In genomic region chr19:7652061-7652641, GRCh38 we compare ENCODE assay signal across 8 cellular contexts. TPM values are rescaled to one million over a fixed set of nuclear protein-coding genes. Genes with fewer than 3 reads are reported as not detected.
DNase-seq lines count a peak whose midpoint lies in the region; ATAC-seq and TF ChIP-seq lines count a peak whose summit lies in the region.

No MANE protein-coding gene starts in this region.

- peak; percentile 78 to 96 (median 95) for TF ChIP-seq CTCF in HCT116 (IDR thresholded peaks at IDR 0.05 in 2 of 3, conservative IDR thresholded peaks at IDR 0.05 in 1 of 3; ENCODE audit: borderline replicate concordance in 1 of 3, insufficient read depth in 1 of 3, low read depth in 2 of 3, low read length in 2 of 3)

- CTCF ChIA-PET in HCT116 (lab: Charles Lee): interaction anchor here (0.7 to 1.6 kb wide), 6 partner anchors 9 to 147 kb away, joined by 3 to 8 read pairs (median 4); partner anchors contain the start of genes RETN and TRAPPC5
- CTCF ChIA-PET in activated CD4-positive, alpha-beta T cell treated with anti-CD3 and anti-CD28 coated beads for 36 hours (lab: Charles Lee): interaction anchor here (0.6 to 3.3 kb wide), 10 partner anchors 8 to 199 kb away, joined by 3 to 24 read pairs (median 6); partner anchors contain the start of genes PET100, STXBP2, TRAPPC5 and XAB2

- H3K4me3 ChIP-seq in HCT116 (replicated peaks in 1 of 2; ENCODE audit: low read depth in 1 of 2, low read length in 2 of 2): peak overlapping the region; percentile 15 to 49

- H3K9me3 Mint-ChIP-seq in activated CD4-positive, alpha-beta T cell treated with anti-CD3 and anti-CD28 coated beads for 36 hours (ENCODE audit: low read depth): no peaks in the 10 kb centered on the region

- RAD21 ChIA-PET in HCT116 (lab: Charles Lee; ENCODE audit: low non-redundant PET in 1 of 2, low total read pairs in 2 of 2, uncharacterized antibody in 2 of 2, unreplicated experiment in 2 of 2): no interaction called here

- H3K27me3 ChIP-seq in HCT116 (ENCODE audit: insufficient read depth, low read length) (no peaks in the 10 kb centered on the region), layer of hippocampus (ENCODE audit: control insufficient read depth, insufficient read depth, low read length) (no peaks in the 10 kb centered on the region)

- H3K27ac Mint-ChIP-seq in activated CD4-positive, alpha-beta T cell treated with anti-CD3 and anti-CD28 coated beads for 36 hours: peak overlapping the region; percentile 61

- ATAC-seq in HCT116: peak; percentile 83
- peak; percentile 85 for ATAC-seq in activated CD4-positive, alpha-beta T cell treated with anti-CD3 and anti-CD28 coated beads for 36 hours
- no peak for ATAC-seq in HG02759 (IDR thresholded peaks at IDR 0.05; ENCODE audit: unreplicated experiment)

- peak overlapping the region; percentile 74 for H3K4me2 ChIP-seq in HCT116 (ENCODE audit: low read length)

- no peak; the same call in 1 of the 2 replicates for TF ChIP-seq RAD21 in HCT116 (IDR thresholded peaks at IDR 0.05; ENCODE audit: low read depth)

- H3K9me2 ChIP-seq in HCT116 (ENCODE audit: insufficient read depth): no peaks in the 10 kb centered on the region

- peak overlapping the region; percentile 95 for H2AFZ ChIP-seq in HCT116 (ENCODE audit: low read depth, low read length, poor library complexity, severe bottlenecking)

- no peaks in the 10 kb centered on the region for H4K20me1 ChIP-seq in HCT116 (ENCODE audit: insufficient read depth)

- POLR2A ChIA-PET in HCT116 (lab: Charles Lee): interaction anchor here (1.6 kb wide), 1 partner anchor 29 kb away, joined by 3 read pairs; the partner anchor contains the start of gene TRAPPC5
- POLR2A ChIA-PET in activated CD4-positive, alpha-beta T cell treated with anti-CD3 and anti-CD28 coated beads for 36 hours (lab: Charles Lee): interaction anchor here (0.5 to 0.6 kb wide), 3 partner anchors 48 to 704 kb away, joined by 4 to 6 read pairs (median 4); no protein-coding TSS in a partner anchor

- no TSS peak for BruUV-seq in HCT116 (replicated peaks; lab: Mats Ljungman, UMichigan)

- peak overlapping the region; percentile 37 for H3K4me3 Mint-ChIP-seq in activated CD4-positive, alpha-beta T cell treated with anti-CD3 and anti-CD28 coated beads for 36 hours

- H3K36me3 Mint-ChIP-seq in activated CD4-positive, alpha-beta T cell treated with anti-CD3 and anti-CD28 coated beads for 36 hours (ENCODE audit: low read depth): no peaks in the 10 kb centered on the region

- intact Hi-C loops in HCT116 (cut with micrococcal nuclease): loop anchor here (1.0 kb wide), 1 partner anchor 147 kb away; no protein-coding TSS in a partner anchor
- intact Hi-C loops in activated CD4-positive, alpha-beta T cell treated with anti-CD3 and anti-CD28 coated beads for 36 hours (cut with DNase I, micrococcal nuclease): loop anchor here (1.0 to 2.0 kb wide), 4 partner anchors 27 to 149 kb away; partner anchors contain the start of gene TRAPPC5 (in 1 of the 2)

- H3K27ac ChIP-seq in HCT116 (ENCODE audit: low read depth, low read length) (peak overlapping the region; percentile 32; the same call in 1 of the 2 replicates), layer of hippocampus (ENCODE audit: low read depth, low read length) (peak overlapping the region; percentile 12)

- H3K4me1 Mint-ChIP-seq in activated CD4-positive, alpha-beta T cell treated with anti-CD3 and anti-CD28 coated beads for 36 hours: peaks cover 17% of the 10 kb centered on the region

- 0 out of 4 replicates have a peak, but pooled peaks cover 0 to 3% of the 10 kb centered on the region in 2 experiments for H3K36me3 ChIP-seq in HCT116 (ENCODE audit: control insufficient read depth in 1 of 2, insufficient read depth in 2 of 2, low read length in 2 of 2)

- no peaks in the 10 kb centered on the region for H3K27me3 Mint-ChIP-seq in activated CD4-positive, alpha-beta T cell treated with anti-CD3 and anti-CD28 coated beads for 36 hours

- H3K9ac ChIP-seq in HCT116 (ENCODE audit: low read length): peak overlapping the region; percentile 23; the same call in 1 of the 2 replicates

- no peaks in the 10 kb centered on the region for H3K79me2 ChIP-seq in HCT116 (ENCODE audit: insufficient read depth, low read length)

- peaks cover 3 to 12% of the 10 kb centered on the region in 2 experiments for H3K4me1 ChIP-seq in HCT116 (ENCODE audit: control insufficient read depth in 1 of 2, insufficient read depth in 2 of 2, low read length in 2 of 2)

- H3K9me3 ChIP-seq in HCT116 (ENCODE audit: control insufficient read depth in 1 of 2, insufficient read depth in 1 of 2, low read depth in 1 of 2, low read length in 2 of 2): no peaks in the 10 kb centered on the region

- TF ChIP-seq POLR2A in HCT116 (IDR thresholded peaks at IDR 0.05; ENCODE audit: borderline replicate concordance, extremely low read depth, insufficient read depth, insufficient read length): no peak

- peak; percentile 86 for DNase-seq in AG20443 (ENCODE audit: low spot score)
- DNase-seq in HCT116 (ENCODE audit: low read depth, low spot score): peak; percentile 74
- DNase-seq in NCI-H510A (lab: John Stamatoyannopoulos, UW): peak; percentile 48
- DNase-seq in activated CD4-positive, alpha-beta T cell treated with anti-CD3 and anti-CD28 coated beads for 36 hours: peak; percentile 92
- DNase-seq in cerebellar cortex (ENCODE audit: low spot score): peak; percentile 73
- DNase-seq in stimulated activated CD4-positive, alpha-beta T cell treated with anti-CD3 and anti-CD28 coated beads, Interleukin-1b, Interleukin-23, amount 100 ng/mL, for 24 hours (ENCODE audit: low read depth in 4 of 4, low spot score in 1 of 4): peak; percentile 69 to 83 (median 78)

TF ChIP-seq in HCT116, 20 proteins besides CTCF, POLR2A, EP300 and RAD21:
- peak; percentile 56 for TF ChIP-seq MAX (IDR thresholded peaks at IDR 0.05)
- TF ChIP-seq ELF1 (IDR thresholded peaks at IDR 0.05; ENCODE audit: borderline replicate concordance, low read depth): no peak; the same call in 1 of the 2 replicates
- no peak for TF ChIP-seq JUND (IDR thresholded peaks at IDR 0.05)
- TF ChIP-seq YY1 (IDR thresholded peaks at IDR 0.05; ENCODE audit: extremely low read depth, insufficient replicate concordance, low read depth, low read length): peak; percentile 65
- TF ChIP-seq ATF3 (IDR thresholded peaks at IDR 0.05): no peak
- peak; percentile 4; the same call in 1 of the 2 replicates for TF ChIP-seq CBX3 (IDR thresholded peaks at IDR 0.05; ENCODE audit: low read depth)
- TF ChIP-seq SRF (IDR thresholded peaks at IDR 0.05; ENCODE audit: low read depth): no peak
- peak; percentile 100 for TF ChIP-seq TCF7L2 (IDR thresholded peaks at IDR 0.05; ENCODE audit: borderline replicate concordance, extremely low read depth, insufficient read depth, insufficient read length)

RNA-seq across cellular contexts. Expression of gene STXBP2, which starts 15.2 kb away (rescaled TPM):
- 141 TPM for total RNA-seq in HCT116 (2021; ENCODE audit: unreplicated experiment)
- 144 and 186 TPM in 2 replicates for polyA plus RNA-seq in HCT116 (2012)
- 10 to 100 TPM; 75.2 to 83.0 TPM for total RNA-seq in activated CD4-positive, alpha-beta T cell treated with anti-CD3 and anti-CD28 coated beads for 36 hours

RNA-seq across cellular contexts. Expression of gene RETN, which starts 16.7 kb away (rescaled TPM):
- total RNA-seq in HCT116 (2021; ENCODE audit: unreplicated experiment): not detected
- polyA plus RNA-seq in HCT116 (2012): not detected in 2 replicates
- not detected for total RNA-seq in activated CD4-positive, alpha-beta T cell treated with anti-CD3 and anti-CD28 coated beads for 36 hours

RNA-seq across cellular contexts. Expression of gene PCP2, which starts 18.6 kb away (rescaled TPM):
- 0.32 TPM for total RNA-seq in HCT116 (2021; ENCODE audit: unreplicated experiment)
- 0.56 and 0.72 TPM in 2 replicates for polyA plus RNA-seq in HCT116 (2012)
- 1 to 10 TPM; 1.7 to 1.8 TPM for total RNA-seq in activated CD4-positive, alpha-beta T cell treated with anti-CD3 and anti-CD28 coated beads for 36 hours

RNA-seq across cellular contexts. Expression of gene PET100, which starts 22.6 kb away (rescaled TPM):
- 126 TPM for total RNA-seq in HCT116 (2021; ENCODE audit: unreplicated experiment)
- polyA plus RNA-seq in HCT116 (2012): 57.2 and 88.5 TPM in 2 replicates
- total RNA-seq in activated CD4-positive, alpha-beta T cell treated with anti-CD3 and anti-CD28 coated beads for 36 hours: 10 to 100 TPM; 45.1 to 99.4 TPM

RNA-seq across cellular contexts. Expression of gene XAB2, which starts 22.8 kb away (rescaled TPM):
- total RNA-seq in HCT116 (2021; ENCODE audit: unreplicated experiment): 103 TPM
- polyA plus RNA-seq in HCT116 (2012): 106 and 121 TPM in 2 replicates
- 10 to 100 TPM; 45.9 to 48.3 TPM for total RNA-seq in activated CD4-positive, alpha-beta T cell treated with anti-CD3 and anti-CD28 coated beads for 36 hours
